18 cellular contexts compared by ENCODE assay signal in the genomic region with DNA sequence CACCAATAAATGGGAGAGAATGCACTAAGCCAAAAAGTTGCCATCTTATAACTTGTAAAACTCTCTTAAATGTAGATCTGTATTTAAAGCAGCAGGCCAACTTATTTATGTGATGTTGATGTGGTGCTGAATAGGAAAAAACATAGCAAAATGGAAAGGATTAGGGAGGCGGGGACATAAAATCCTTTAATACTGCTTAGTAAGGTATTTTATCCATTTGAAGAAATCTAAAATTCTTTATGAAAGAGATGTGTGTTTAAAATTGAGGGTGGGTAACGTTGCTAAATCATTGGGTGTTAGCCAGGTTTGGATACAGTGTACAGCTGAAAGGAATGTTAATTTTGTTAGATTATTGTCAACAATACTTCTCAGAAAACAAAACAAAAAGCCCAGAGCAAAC.
"Had no signal": no experiment of that assay in that cellular context is flagged by ENCODE, and none has a peak within 500 bp of the region (broad histone marks: within the 10 kb centered on the region; RNA-seq: fewer than 3 reads in every experiment).

No MANE protein-coding gene starts in this region.

- H3K27ac Mint-ChIP-seq: activated CD4-positive, alpha-beta T cell treated with anti-CD3 and anti-CD28 coated beads for 36 hours; activated CD8-positive, alpha-beta T cell treated with anti-CD3 and anti-CD28 coated beads for 36 hours; activated T-cell treated with anti-CD3 and anti-CD28 coated beads, Interleukin-2, amount 50 U/mL, for 72 hours; stimulated activated memory B cell treated with anti-CD40 and anti-IgM and Interleukin-4, amounts not matched to agents 10 μg/mL and 1 μg/mL and 100 μg/mL, for 72 hours had no signal

- DNase-seq: activated CD4-positive, alpha-beta T cell treated with anti-CD3 and anti-CD28 coated beads for 36 hours; activated CD8-positive, alpha-beta memory T cell treated with anti-CD3 and anti-CD28 coated beads, Interleukin-2, amount 50 U/mL, for 48 hours; activated CD8-positive, alpha-beta T cell treated with anti-CD3 and anti-CD28 coated beads for 36 hours; activated T-cell treated with anti-CD3 and anti-CD28 coated beads, Interleukin-2, amount 50 U/mL, for 72 hours; aorta; cerebellar nuclear complex; effector CD8-positive, alpha-beta T cell; head of caudate nucleus; left colon; midbrain; posterior cingulate gyrus; retina; stimulated activated CD4-positive, alpha-beta T cell treated with anti-CD3 and anti-CD28 coated beads, Interleukin-2, amount 100 ng/mL, for 48 hours; WERI-Rb-1 had no signal

- H3K9me3 ChIP-seq: neutrophil, tibial nerve had no signal

- H3K4me3 Mint-ChIP-seq: activated CD4-positive, alpha-beta T cell treated with anti-CD3 and anti-CD28 coated beads for 36 hours; activated CD8-positive, alpha-beta T cell treated with anti-CD3 and anti-CD28 coated beads for 36 hours; activated T-cell treated with anti-CD3 and anti-CD28 coated beads, Interleukin-2, amount 50 U/mL, for 72 hours; stimulated activated memory B cell treated with anti-CD40 and anti-IgM and Interleukin-4, amounts not matched to agents 10 μg/mL and 1 μg/mL and 100 μg/mL, for 72 hours had no signal

- H3K9me3 Mint-ChIP-seq: activated CD8-positive, alpha-beta T cell treated with anti-CD3 and anti-CD28 coated beads for 36 hours; activated T-cell treated with anti-CD3 and anti-CD28 coated beads, Interleukin-2, amount 50 U/mL, for 72 hours; stimulated activated memory B cell treated with anti-CD40 and anti-IgM and Interleukin-4, amounts not matched to agents 10 μg/mL and 1 μg/mL and 100 μg/mL, for 72 hours had no signal

- H3K36me3 ChIP-seq: neutrophil, tibial nerve, WERI-Rb-1 had no signal

- H3K4me3 ChIP-seq: lung, tibial nerve had no signal

- H3K27me3 Mint-ChIP-seq: activated CD4-positive, alpha-beta T cell treated with anti-CD3 and anti-CD28 coated beads for 36 hours; activated CD8-positive, alpha-beta T cell treated with anti-CD3 and anti-CD28 coated beads for 36 hours; stimulated activated memory B cell treated with anti-CD40 and anti-IgM and Interleukin-4, amounts not matched to agents 10 μg/mL and 1 μg/mL and 100 μg/mL, for 72 hours had no signal

- ATAC-seq: activated CD4-positive, alpha-beta T cell treated with anti-CD3 and anti-CD28 coated beads for 36 hours; activated CD8-positive, alpha-beta T cell treated with anti-CD3 and anti-CD28 coated beads for 36 hours; activated T-cell treated with anti-CD3 and anti-CD28 coated beads, Interleukin-2, amount 50 U/mL, for 72 hours; left colon; stimulated activated memory B cell treated with anti-CD40 and anti-IgM and Interleukin-4, amounts not matched to agents 10 μg/mL and 1 μg/mL and 100 μg/mL, for 72 hours had no signal

- H3K27ac ChIP-seq: neutrophil, WERI-Rb-1 had no signal

- H3K36me3 Mint-ChIP-seq: stimulated activated memory B cell treated with anti-CD40 and anti-IgM and Interleukin-4, amounts not matched to agents 10 μg/mL and 1 μg/mL and 100 μg/mL, for 72 hours had no signal

- H3K27me3 ChIP-seq: tibial nerve had no signal
